ENCODE assay signal across 12 cellular contexts in the genomic region with DNA sequence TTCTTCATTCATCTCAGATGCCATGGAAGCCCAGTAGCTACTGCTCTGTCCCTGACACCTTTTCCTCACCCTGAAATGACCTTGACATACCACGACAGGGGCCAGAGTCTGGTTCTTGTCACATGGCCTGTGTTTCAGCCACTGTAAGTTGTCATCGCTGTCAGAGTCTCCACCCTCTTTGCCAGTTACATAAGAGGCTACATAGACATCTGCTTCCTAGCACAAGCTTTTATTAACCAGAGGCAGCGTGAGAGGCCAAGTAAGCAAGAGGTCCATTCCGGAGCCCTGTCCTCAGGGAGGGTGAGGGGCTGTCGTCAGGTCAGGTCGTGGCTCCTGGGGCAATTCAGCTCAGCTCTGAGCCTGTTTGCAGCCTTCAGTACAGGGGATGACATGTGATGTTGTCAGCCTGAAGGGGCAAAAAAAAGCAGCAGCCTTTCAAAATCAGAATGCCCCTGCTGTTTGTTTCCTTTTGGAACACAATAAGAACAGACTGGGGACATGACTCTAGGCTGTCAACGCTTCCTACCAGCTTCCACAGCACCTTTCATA.
A peak's percentile ranks its signal among the peaks of the same experiment; 100 is the strongest.
DNase-seq lines count a peak whose midpoint lies in the region; ATAC-seq and TF ChIP-seq lines count a peak whose summit lies in the region.
"Had no signal": no experiment of that assay in that cellular context is flagged by ENCODE, and none has a peak within 500 bp of the region (broad histone marks: within the 10 kb centered on the region; RNA-seq: fewer than 3 reads in every experiment).

No MANE protein-coding gene starts in this region.

- H3K9me3 ChIP-seq in adipocyte (ENCODE audit: control insufficient read depth, low read length) (no peaks in the 10 kb centered on the region), mucosa of descending colon (no peaks in the 10 kb centered on the region)

- H3K9ac ChIP-seq in adipocyte (ENCODE audit: low read length) = peak overlapping the region; percentile 51

- H3K4me3 ChIP-seq in adipocyte (ENCODE audit: low read length) = peak overlapping the region; percentile 61
- H3K4me3 ChIP-seq in mucosa of descending colon = no peak overlapping the region

- DNase-seq in adipocyte (ENCODE audit: low read depth) (no peak), Right ventricle myocardium superior (peak; percentile 80), mucosa of descending colon (peak in 2 of 3 donors; percentile 16 to 26), type B pancreatic cell (ENCODE audit: extremely low spot score, unreplicated experiment) (no peak), A172 (ENCODE audit: low spot score) (no peak), NCI-H345 treated with DMSO at 0.1 percent for 48 hours (lab: John Stamatoyannopoulos, UW; ENCODE audit: unreplicated experiment) (no peak)
- DNase-seq: DMS153; NCI-H2081 treated with DMSO at 0.1 percent for 48 hours; stimulated activated CD4-positive, alpha-beta T cell treated with anti-CD3 and anti-CD28 coated beads, Interleukin-12 subunit alpha, Interleukin-12 subunit beta, amount 100 ng/mL, for 4 hours; stimulated activated naive CD4-positive, alpha-beta T cell had no signal

- H3K27me3 ChIP-seq in adipocyte (replicated peaks; ENCODE audit: control insufficient read depth, insufficient read depth, low read length) = no peaks in the 10 kb centered on the region

- H3K36me3 ChIP-seq in adipocyte (ENCODE audit: control insufficient read depth, insufficient read depth, low read length, severe bottlenecking) = no peaks in the 10 kb centered on the region
- no peaks in the 10 kb centered on the region for H3K36me3 ChIP-seq in mucosa of descending colon (ENCODE audit: low read depth)

- H3K27me3 Mint-ChIP-seq in type B pancreatic cell = peaks cover 3% of the 10 kb centered on the region
- H3K27me3 Mint-ChIP-seq in stimulated activated memory B cell treated with anti-CD40 and anti-IgM and Interleukin-4, amounts not matched to agents 10 μg/mL and 1 μg/mL and 100 μg/mL, for 72 hours = peaks cover 10% of the 10 kb centered on the region

- TF ChIP-seq CTCF in mucosa of descending colon (IDR thresholded peaks at IDR 0.05) (no peak), type B pancreatic cell (conservative IDR thresholded peaks at IDR 0.05) (no peak)

- no peaks in the 10 kb centered on the region for H3K9me3 Mint-ChIP-seq in type B pancreatic cell
- H3K9me3 Mint-ChIP-seq in stimulated activated memory B cell treated with anti-CD40 and anti-IgM and Interleukin-4, amounts not matched to agents 10 μg/mL and 1 μg/mL and 100 μg/mL, for 72 hours = peaks cover 4% of the 10 kb centered on the region

- intact Hi-C loops in Right ventricle myocardium superior (cut with DNase I) (loop anchor here (10.0 kb wide), 1 partner anchor 51 kb away; no protein-coding TSS in a partner anchor), mucosa of descending colon (cut with DNase I, micrococcal nuclease) (no loop called here)

- peak; percentile 94 for ATAC-seq in Right ventricle myocardium superior (ENCODE audit: poor library complexity)
- peak; percentile 43 for ATAC-seq in mucosa of descending colon
- no peak for ATAC-seq in stimulated activated memory B cell treated with anti-CD40 and anti-IgM and Interleukin-4, amounts not matched to agents 10 μg/mL and 1 μg/mL and 100 μg/mL, for 72 hours
- no peak for ATAC-seq in HG03175 (IDR thresholded peaks at IDR 0.05; ENCODE audit: unreplicated experiment)

- peak overlapping the region; percentile 61 for H3K4me3 Mint-ChIP-seq in type B pancreatic cell
- no peak overlapping the region for H3K4me3 Mint-ChIP-seq in stimulated activated memory B cell treated with anti-CD40 and anti-IgM and Interleukin-4, amounts not matched to agents 10 μg/mL and 1 μg/mL and 100 μg/mL, for 72 hours

- H3K4me1 Mint-ChIP-seq in type B pancreatic cell (ENCODE audit: unreplicated experiment) = peaks cover 34% of the 10 kb centered on the region
- H3K4me1 Mint-ChIP-seq in stimulated activated memory B cell treated with anti-CD40 and anti-IgM and Interleukin-4, amounts not matched to agents 10 μg/mL and 1 μg/mL and 100 μg/mL, for 72 hours = no peaks in the 10 kb centered on the region

- H3K4me1 ChIP-seq in adipocyte (ENCODE audit: control insufficient read depth, insufficient read depth, low read length) (peaks cover 27% of the 10 kb centered on the region), mucosa of descending colon (ENCODE audit: low read depth) (no peaks in the 10 kb centered on the region)

- H3K27ac Mint-ChIP-seq in type B pancreatic cell = peak overlapping the region; percentile 80
- no peak overlapping the region for H3K27ac Mint-ChIP-seq in stimulated activated memory B cell treated with anti-CD40 and anti-IgM and Interleukin-4, amounts not matched to agents 10 μg/mL and 1 μg/mL and 100 μg/mL, for 72 hours

- H3K36me3 Mint-ChIP-seq in type B pancreatic cell = peaks cover 5% of the 10 kb centered on the region
- H3K36me3 Mint-ChIP-seq in stimulated activated memory B cell treated with anti-CD40 and anti-IgM and Interleukin-4, amounts not matched to agents 10 μg/mL and 1 μg/mL and 100 μg/mL, for 72 hours = peaks cover 9% of the 10 kb centered on the region

Comparison
In these comparisons a context has a peak if more than half of its experiments do, and no peak if none do; other contexts are left out.
1. DNase-seq: peak in Right ventricle myocardium superior (single experiment) and mucosa of descending colon (2 of 3); none in adipocyte (single experiment), type B pancreatic cell (single experiment), A172 (single experiment) and NCI-H345 treated with DMSO at 0.1 percent for 48 hours (single experiment).
2. ATAC-seq: peak in Right ventricle myocardium superior (single experiment) and mucosa of descending colon (single experiment); none in stimulated activated memory B cell treated with anti-CD40 and anti-IgM and Interleukin-4, amounts not matched to agents 10 μg/mL and 1 μg/mL and 100 μg/mL, for 72 hours (single experiment) and HG03175 (single experiment).